ENCODE assay signal across 15 cellular contexts in the genomic region with DNA sequence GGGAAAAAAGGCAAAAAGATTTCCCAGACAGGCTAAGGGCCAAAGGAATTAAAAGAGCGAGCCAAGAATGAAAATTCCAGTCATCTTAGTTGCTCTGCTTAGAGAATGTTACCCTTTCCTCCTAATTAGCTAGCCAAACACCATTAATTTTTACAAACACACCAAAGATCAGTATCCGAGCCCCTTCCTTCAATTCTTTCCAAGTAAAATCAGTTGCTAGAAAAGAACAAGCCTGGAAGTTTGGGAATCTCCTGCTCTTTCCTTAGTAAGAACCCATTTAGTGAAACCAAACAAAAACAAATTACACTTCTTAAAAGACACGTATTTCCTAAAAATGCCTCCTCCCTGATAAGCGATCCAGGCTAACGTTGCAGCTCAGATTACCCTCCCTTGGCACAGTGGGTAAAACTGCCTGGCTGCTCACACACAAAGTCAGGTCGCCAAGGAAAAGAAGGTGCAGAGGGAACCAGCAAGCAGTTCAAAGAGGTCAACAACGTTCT. TPM values are rescaled to one million over a fixed set of nuclear protein-coding genes. Genes with fewer than 3 reads are reported as not detected.
DNase-seq lines count a peak whose midpoint lies in the region; ATAC-seq, FAIRE-seq and TF ChIP-seq lines count a peak whose summit lies in the region.
"Had no signal": no experiment of that assay in that cellular context is flagged by ENCODE, and none has a peak within 500 bp of the region (broad histone marks: within the 10 kb centered on the region; RNA-seq: fewer than 3 reads in every experiment).

No MANE protein-coding gene starts in this region.

- WGBS in HepG2 (ENCODE audit: low lambda C conversion rate), result 45% methylated on average over 7 of the region's 7 CpGs

- H3K4me2 ChIP-seq in HepG2 (ENCODE audit: low read depth, low read length), result no peak overlapping the region

- no peaks in the 10 kb centered on the region; a peak in 2 of 5 replicates for H3K27me3 ChIP-seq in HepG2 (ENCODE audit: control insufficient read depth in 1 of 2, insufficient read depth in 2 of 2, low read length in 2 of 2)
- H3K27me3 ChIP-seq: colonic mucosa had no signal

- no peaks in the 10 kb centered on the region for H3K9me3 ChIP-seq in HepG2 (ENCODE audit: low read length)
- H3K9me3 ChIP-seq: colonic mucosa had no signal

- H3K9ac ChIP-seq in HepG2 (ENCODE audit: insufficient read depth, low read depth, low read length), result no peak overlapping the region

- H4K20me1 ChIP-seq in HepG2 (ENCODE audit: insufficient read depth, low read length), result no peaks in the 10 kb centered on the region

- TF ChIP-seq EP300 in HepG2 (IDR thresholded peaks at IDR 0.05; ENCODE audit: low read depth in 2 of 2, low read length in 2 of 2) (no peak), HepG2 (CRISPR knock-in tag; IDR thresholded peaks at IDR 0.05; ENCODE audit: borderline replicate concordance) (no peak)

- FAIRE-seq in HepG2 (lab: Jason Lieb, UNC), result no peak
- FAIRE-seq: H1 had no signal

- ATAC-seq in omental fat pad (ENCODE audit: low FRiP score) (peak; percentile 63), HepG2 (no peak), GM21526 (IDR thresholded peaks at IDR 0.05; ENCODE audit: low FRiP score, unreplicated experiment) (no peak)
- ATAC-seq: activated T-cell treated with anti-CD3 and anti-CD28 coated beads, Interleukin-2, amount 50 U/mL, for 4 hours had no signal

- H3K36me3 ChIP-seq in HepG2 (replicated peaks in 1 of 2; ENCODE audit: control insufficient read depth in 1 of 2, insufficient read depth in 2 of 2, low read length in 2 of 2), result no peaks in the 10 kb centered on the region
- H3K36me3 ChIP-seq: colonic mucosa had no signal

- intact Hi-C loops in HepG2 (cut with micrococcal nuclease; ENCODE audit: unreplicated experiment), result loop anchor here (10.0 kb wide), 1 partner anchor 410 kb away; no protein-coding TSS in a partner anchor

- no TSS peak for BruUV-seq in HepG2 (replicated peaks; lab: Mats Ljungman, UMichigan)

- peak; percentile 39 for DNase-seq in AG08395 (ENCODE audit: low spot score)
- peak; percentile 16 for DNase-seq in RPMI7951 (ENCODE audit: low read depth)
- DNase-seq in fibroblast of gingiva (ENCODE audit: low read depth), result peak; percentile 45
- no peak for DNase-seq in omental fat pad (ENCODE audit: low spot score)
- DNase-seq in NCI-H2029 (lab: John Stamatoyannopoulos, UW), result no peak
- DNase-seq in HepG2 (ENCODE audit: low spot score), result no peak
- no peak for DNase-seq in NCI-H1930 (lab: John Stamatoyannopoulos, UW)
- DNase-seq: activated T-cell treated with anti-CD3 and anti-CD28 coated beads, Interleukin-2, amount 50 U/mL, for 4 hours; naive B cell; NCI-H2171; stimulated activated CD4-positive, alpha-beta T cell treated with anti-CD3 and anti-CD28 coated beads, Interleukin-1b, Interleukin-23, amount 100 ng/mL, for 48 hours; stimulated activated naive CD4-positive, alpha-beta T cell treated with Interleukin-2 at 50 U/mL for 16 hours had no signal

- in situ Hi-C loops in HepG2 (cut with HindIII; ENCODE audit: extremely low pct_ligation_motif_present, low pct_unique_long_range_greater_than_20kb), result no loop called here

- POLR2A ChIA-PET in HepG2 (lab: Yijun Ruan, JAX), result no interaction called here

- no peak overlapping the region for H3K27ac ChIP-seq in HepG2 (ENCODE audit: extremely low read length, insufficient read depth, low read length)
- H3K27ac ChIP-seq: colonic mucosa had no signal

- TF ChIP-seq CTCF in omental fat pad (IDR thresholded peaks at IDR 0.05) (no peak), HepG2 (CRISPR knock-in tag; IDR thresholded peaks at IDR 0.05) (no peak)

- H2AFZ ChIP-seq in HepG2 (ENCODE audit: low read length), result no peak overlapping the region

- H3K4me1 ChIP-seq in HepG2 (ENCODE audit: insufficient read depth, low read length), result peaks cover 28% of the 10 kb centered on the region
- H3K4me1 ChIP-seq: colonic mucosa had no signal

- H3K79me2 ChIP-seq in HepG2 (ENCODE audit: insufficient read depth, low read length), result no peaks in the 10 kb centered on the region

- TF ChIP-seq POLR2A in HepG2 (IDR thresholded peaks at IDR 0.05; ENCODE audit: insufficient read depth in 1 of 2, low read depth in 2 of 2, low read length in 2 of 2), result no peak

- CTCF ChIA-PET in HepG2 (lab: Yijun Ruan, JAX; ENCODE audit: low intra/inter-chr PET ratio, low total read pairs), result no interaction called here

- TF ChIP-seq RAD21 in HepG2 (CRISPR knock-in tag; IDR thresholded peaks at IDR 0.05), result no peak

- H3K4me3 ChIP-seq in HepG2 (replicated peaks in 1 of 3; ENCODE audit: insufficient read depth in 1 of 3, low read depth in 2 of 3, low read length in 3 of 3), result no peak overlapping the region
- H3K4me3 ChIP-seq: colonic mucosa had no signal

TF ChIP-seq in HepG2, 621 proteins besides CTCF, POLR2A, EP300 and RAD21:
- no peak for TF ChIP-seq HNRNPH1 (optimal IDR thresholded peaks at IDR 0.05; ENCODE audit: low read depth, low read length)
- TF ChIP-seq, protein P1, sequence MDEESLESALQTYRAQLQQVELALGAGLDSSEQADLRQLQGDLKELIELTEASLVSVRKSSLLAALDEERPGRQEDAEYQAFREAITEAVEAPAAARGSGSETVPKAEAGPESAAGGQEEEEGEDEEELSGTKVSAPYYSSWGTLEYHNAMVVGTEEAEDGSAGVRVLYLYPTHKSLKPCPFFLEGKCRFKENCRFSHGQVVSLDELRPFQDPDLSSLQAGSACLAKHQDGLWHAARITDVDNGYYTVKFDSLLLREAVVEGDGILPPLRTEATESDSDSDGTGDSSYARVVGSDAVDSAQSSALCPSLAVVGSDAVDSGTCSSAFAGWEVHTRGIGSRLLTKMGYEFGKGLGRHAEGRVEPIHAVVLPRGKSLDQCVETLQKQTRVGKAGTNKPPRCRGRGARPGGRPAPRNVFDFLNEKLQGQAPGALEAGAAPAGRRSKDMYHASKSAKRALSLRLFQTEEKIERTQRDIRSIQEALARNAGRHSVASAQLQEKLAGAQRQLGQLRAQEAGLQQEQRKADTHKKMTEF (CRISPR knock-in tag; IDR thresholded peaks at IDR 0.05), result no peak
- TF ChIP-seq BRCA1 (CRISPR knock-in tag; IDR thresholded peaks at IDR 0.05), result no peak
- TF ChIP-seq, protein P2, sequence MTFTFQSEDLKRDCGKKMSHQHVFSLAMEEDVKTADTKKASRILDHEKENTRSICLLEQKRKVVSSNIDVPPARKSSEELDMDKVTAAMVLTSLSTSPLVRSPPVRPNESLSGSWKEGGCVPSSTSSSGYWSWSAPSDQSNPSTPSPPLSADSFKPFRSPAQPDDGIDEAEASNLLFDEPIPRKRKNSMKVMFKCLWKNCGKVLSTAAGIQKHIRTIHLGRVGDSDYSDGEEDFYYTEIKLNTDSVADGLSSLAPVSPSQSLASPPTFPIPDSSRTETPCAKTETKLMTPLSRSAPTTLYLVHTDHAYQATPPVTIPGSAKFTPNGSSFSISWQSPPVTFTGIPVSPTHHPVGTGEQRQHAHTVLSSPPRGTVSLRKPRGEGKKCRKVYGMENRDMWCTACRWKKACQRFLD (CRISPR knock-in tag; IDR thresholded peaks at IDR 0.05; ENCODE audit: borderline replicate concordance), result no peak
- no peak for TF ChIP-seq TBX2 (CRISPR knock-in tag; IDR thresholded peaks at IDR 0.05; ENCODE audit: borderline replicate concordance)
- TF ChIP-seq ZNF841 (CRISPR knock-in tag; IDR thresholded peaks at IDR 0.05; ENCODE audit: borderline replicate concordance), result no peak
- TF ChIP-seq MED1 (CRISPR knock-in tag; IDR thresholded peaks at IDR 0.05), result no peak
- TF ChIP-seq SETDB1 (CRISPR knock-in tag; IDR thresholded peaks at IDR 0.05; ENCODE audit: borderline replicate concordance), result no peak
- TF ChIP-seq ZNF354B (CRISPR knock-in tag; IDR thresholded peaks at IDR 0.05), result no peak
- no peak for TF ChIP-seq U2AF2 (IDR thresholded peaks at IDR 0.05; ENCODE audit: low read depth, low read length)
- no peak for TF ChIP-seq ZNF572 (CRISPR knock-in tag; IDR thresholded peaks at IDR 0.05)
- no peak for TF ChIP-seq ZNF432 (CRISPR knock-in tag; IDR thresholded peaks at IDR 0.05; ENCODE audit: borderline replicate concordance)
TF ChIP-seq in HepG2: peak in this region for 0.

RNA-seq across cellular contexts. Expression of a gene that starts 57.1 kb away (rescaled TPM):
- 0.20 and 0.24 TPM in 2 replicates for total RNA-seq in RPMI7951 (2014; rRNA removed; shearing (Covaris generic))
- 100 to 1,000 TPM; 122 to 257 (median 138) TPM for total RNA-seq in omental fat pad
- 59.4 and 98.7 TPM in 2 replicates for total RNA-seq in HepG2 (2016; rRNA removed; fragmentation: Illumina TruSeq; extraction: Trizol)
- total RNA-seq in HepG2 (2016; cell fraction: cytosol; rRNA removed; fragmentation: Illumina TruSeq; extraction: Trizol; ENCODE audit: low read depth), result 9.8 and 11.3 TPM in 2 replicates
- 58.9 and 89.3 TPM in 2 replicates for total RNA-seq in HepG2 (2016; cell fraction: insoluble cytoplasmic fraction; rRNA removed; fragmentation: Illumina TruSeq; extraction: Trizol)
- total RNA-seq in HepG2 (2016; cell fraction: membrane; rRNA removed; fragmentation: Illumina TruSeq; extraction: Trizol), result 46.0 and 48.9 TPM in 2 replicates
- total RNA-seq in HepG2 (2016; cell fraction: nucleus; rRNA removed; fragmentation: Illumina TruSeq; extraction: Trizol), result 51.3 and 54.7 TPM in 2 replicates
- polyA plus RNA-seq in HepG2 (2011; rRNA removed), result 68.6 and 92.7 TPM in 2 replicates
- 71.2 and 78.6 TPM in 2 replicates for polyA plus RNA-seq in HepG2 (2011; cell fraction: cytosol; rRNA removed)
- polyA plus RNA-seq in HepG2 (2011; cell fraction: nucleus; rRNA removed), result 66.0 and 78.5 TPM in 2 replicates
- polyA plus RNA-seq in HepG2 (2012), result 35.3 and 56.8 TPM in 2 replicates
- 4.3 and 5.3 TPM in 2 replicates for polyA plus RNA-seq in HepG2 (2016; cell fraction: cytosol; fragmentation: Illumina TruSeq; extraction: Trizol; ENCODE audit: low read depth)
- 63.3 and 64.1 TPM in 2 replicates for polyA plus RNA-seq in HepG2 (2016; cell fraction: insoluble cytoplasmic fraction; fragmentation: Illumina TruSeq; extraction: Trizol; ENCODE audit: low read depth)
- polyA plus RNA-seq in HepG2 (2016; cell fraction: membrane; fragmentation: Illumina TruSeq; extraction: Trizol; ENCODE audit: low read depth), result 17.7 and 19.0 TPM in 2 replicates
- 43.5 and 44.5 TPM in 2 replicates for polyA plus RNA-seq in HepG2 (2016; cell fraction: nucleus; fragmentation: Illumina TruSeq; extraction: Trizol; ENCODE audit: insufficient read depth, low read depth)
- polyA minus RNA-seq in HepG2 (2011; rRNA and poly(A)+ RNA removed; ENCODE audit: low replicate concordance), result 156 and 220 TPM in 2 replicates
- 57.6 and 88.5 TPM in 2 replicates for polyA minus RNA-seq in HepG2 (2011; cell fraction: cytosol; rRNA and poly(A)+ RNA removed)
- polyA minus RNA-seq in HepG2 (2011; cell fraction: nucleus; rRNA and poly(A)+ RNA removed), result 98.6 and 111 TPM in 2 replicates

Comparison
In these comparisons a context has a peak if more than half of its experiments do, and no peak if none do; other contexts are left out.
1. DNase-seq: peak in AG08395 (single experiment), RPMI7951 (single experiment) and fibroblast of gingiva (single experiment); none in omental fat pad (single experiment), NCI-H2029 (single experiment), HepG2 (single experiment) and NCI-H1930 (0 of 2).